In genomic region chr5:131019601-131020315, GRCh38 we compare ENCODE assay signal across 19 cellular contexts.
DNase-seq lines count a peak whose midpoint lies in the region; ATAC-seq, FAIRE-seq and TF ChIP-seq lines count a peak whose summit lies in the region.
"Had no signal": no experiment of that assay in that cellular context is flagged by ENCODE, and none has a peak within 500 bp of the region (broad histone marks: within the 10 kb centered on the region; RNA-seq: fewer than 3 reads in every experiment).

No MANE protein-coding gene starts in this region.

- no peak for TF ChIP-seq RAD21 in GM12878 (IDR thresholded peaks at IDR 0.05; ENCODE audit: insufficient read depth, low read depth, low read length)

- H3K9ac ChIP-seq in GM12878 (ENCODE audit: control insufficient read depth, insufficient read depth, low read length) = no peak overlapping the region

- TF ChIP-seq EP300 in GM12878 (IDR thresholded peaks at IDR 0.05; ENCODE audit: borderline replicate concordance in 1 of 2, control insufficient read depth in 1 of 2, low read depth in 2 of 2, low read length in 2 of 2) = no peak

- intact Hi-C loops in GM12878 (cut with micrococcal nuclease; ENCODE audit: unreplicated experiment) = no loop called here
- intact Hi-C loops in left colon (cut with DNase I, micrococcal nuclease) = no loop called here
- intact Hi-C loops in cardiac septum (cut with DNase I) = no loop called here

- CTCF ChIA-PET in GM12878 (lab: Yijun Ruan, JAX) = interaction anchor here (0.7 kb wide), 1 partner anchor 210 kb away, joined by 3 read pairs; no protein-coding TSS in a partner anchor

- peak; percentile 50 for ATAC-seq in GM12878
- ATAC-seq in left colon = peak; percentile 97
- ATAC-seq: activated CD8-positive, alpha-beta memory T cell treated with anti-CD3 and anti-CD28 coated beads, Interleukin-2, amount 10 ng/mL, durations not matched to agents 7 days and 5 days; heart right ventricle; T-helper 17 cell had no signal

- H2AFZ ChIP-seq in GM12878 (ENCODE audit: control insufficient read depth, low read depth, low read length) = no peak overlapping the region

- no peak overlapping the region for H3K27ac ChIP-seq in GM12878 (ENCODE audit: control insufficient read depth, insufficient read depth)
- H3K27ac ChIP-seq: 22Rv1, heart right ventricle, SK-N-MC had no signal

- no peak for TF ChIP-seq POLR2A in NB4 (IDR thresholded peaks at IDR 0.05; ENCODE audit: extremely low read depth, insufficient read length)
- TF ChIP-seq POLR2A in GM12878 (IDR thresholded peaks at IDR 0.05; ENCODE audit: low read depth, low read length) = no peak

- RAD21 ChIA-PET in GM12878 (lab: Charles Lee; ENCODE audit: unreplicated experiment) = no interaction called here

- H3K4me1 ChIP-seq in GM12878 (ENCODE audit: control insufficient read depth, insufficient read depth, low read length) = no peaks in the 10 kb centered on the region
- H3K4me1 ChIP-seq: heart right ventricle had no signal

- H3K36me3 ChIP-seq in GM12878 (ENCODE audit: control insufficient read depth in 2 of 2, insufficient read depth in 2 of 2, low read length in 1 of 2) = no peaks in the 10 kb centered on the region
- H3K36me3 ChIP-seq: heart right ventricle had no signal

- H3K4me2 ChIP-seq in GM12878 (ENCODE audit: control insufficient read depth, insufficient read depth) = no peak overlapping the region

- DNase-seq in DMS53 (lab: John Stamatoyannopoulos, UW) = peak; percentile 6
- DNase-seq in DMS53 treated with DMSO at 0.1 percent for 48 hours (lab: John Stamatoyannopoulos, UW; ENCODE audit: unreplicated experiment) = no peak
- DNase-seq in NB4 (ENCODE audit: low read depth) = peak; percentile 23
- no peak for DNase-seq in GM12878 (ENCODE audit: low read depth, low spot score)
- DNase-seq in left colon = peak; percentile 71 to 88
- no peak for DNase-seq in urothelium cell line (ENCODE audit: low spot score)
- DNase-seq in dermis blood vessel endothelial cell = no peak
- no peak for DNase-seq in cardiac septum (ENCODE audit: low spot score)
- DNase-seq: activated CD4-positive, alpha-beta T cell treated with anti-CD3 and anti-CD28 coated beads, Interleukin-2, amount 10 ng/mL, durations not matched to agents 7 days and 5 days; activated CD8-positive, alpha-beta memory T cell treated with anti-CD3 and anti-CD28 coated beads, Interleukin-2, amount 10 ng/mL, durations not matched to agents 7 days and 5 days; anterior cingulate cortex; heart right ventricle; mesenchymal stem cell; NCI-H446 treated with DMSO at 0.1 percent for 48 hours; T-helper 17 cell had no signal

- BruUV-seq in GM12878 (replicated peaks; lab: Mats Ljungman, UMichigan) = no TSS peak

- no peak overlapping the region for H3K4me3 ChIP-seq in NB4 (ENCODE audit: low read depth, low read length)
- no peak overlapping the region for H3K4me3 ChIP-seq in GM12878
- H3K4me3 ChIP-seq: heart right ventricle, SK-N-MC had no signal

- H3K79me2 ChIP-seq in GM12878 (ENCODE audit: control insufficient read depth, insufficient read depth, low read length) = no peaks in the 10 kb centered on the region

- no peaks in the 10 kb centered on the region for H3K27me3 ChIP-seq in GM12878 (replicated peaks in 1 of 2; ENCODE audit: control insufficient read depth in 2 of 2, insufficient read depth in 2 of 2, low read length in 1 of 2)
- H3K27me3 ChIP-seq: heart right ventricle had no signal

- TF ChIP-seq CTCF in NB4 (IDR thresholded peaks at IDR 0.05; ENCODE audit: low read depth, low read length) (no peak), GM12878 (IDR thresholded peaks at IDR 0.05 in 2 of 3, conservative IDR thresholded peaks at IDR 0.05 in 1 of 3; ENCODE audit: control insufficient read depth in 2 of 3, extremely low read depth in 1 of 3, insufficient read depth in 1 of 3, low read depth in 3 of 3, low read length in 3 of 3) (no peak)

- FAIRE-seq in GM12878 (lab: Jason Lieb, UNC) (no peak), urothelium cell line (lab: Jason Lieb, UNC) (no peak)
- FAIRE-seq: G401.6, RCC 7860 had no signal

- SMC1A ChIA-PET in GM12878 (lab: Charles Lee; ENCODE audit: uncharacterized antibody, unreplicated experiment) = no interaction called here

- no peaks in the 10 kb centered on the region for H3K9me3 ChIP-seq in GM12878 (replicated peaks; ENCODE audit: control insufficient read depth, insufficient read depth, low read length)

- POLR2A ChIA-PET in GM12878 (lab: Charles Lee) = interaction anchor here (0.5 kb wide), 1 partner anchor 769 kb away, joined by 4 read pairs; no protein-coding TSS in a partner anchor

- in situ Hi-C loops in GM12878 (cut with MboI) = no loop called here

- WGBS in GM12878 (ENCODE audit: insufficient coverage, insufficient replicate concordance, low lambda C conversion rate, missing lambda C conversion rate) = 40% methylated on average over 6 of the region's 6 CpGs

- no peaks in the 10 kb centered on the region for H4K20me1 ChIP-seq in GM12878 (ENCODE audit: control insufficient read depth, insufficient read depth)

TF ChIP-seq in GM12878, 131 proteins besides CTCF, POLR2A, EP300 and RAD21:
- no peak for TF ChIP-seq KDM1A (IDR thresholded peaks at IDR 0.05; ENCODE audit: borderline replicate concordance)
- TF ChIP-seq CHD1 (IDR thresholded peaks at IDR 0.05; ENCODE audit: low read depth, low read length) = no peak
- TF ChIP-seq ETV6 (conservative IDR thresholded peaks at IDR 0.05 in 1 of 2, IDR thresholded peaks at IDR 0.05 in 1 of 2; ENCODE audit: borderline replicate concordance in 1 of 2, low read depth in 1 of 2) = no peak
- TF ChIP-seq MEF2B (IDR thresholded peaks at IDR 0.05; ENCODE audit: partially characterized antibody, poor library complexity, severe bottlenecking) = no peak
- no peak for TF ChIP-seq YY1 (IDR thresholded peaks at IDR 0.05; ENCODE audit: low read depth, low read length)

Comparison
In these comparisons a context has a peak if more than half of its experiments do, and no peak if none do; other contexts are left out.
1. DNase-seq: peak in DMS53 (single experiment), NB4 (single experiment) and left colon (2 of 2); none in DMS53 treated with DMSO at 0.1 percent for 48 hours (single experiment), GM12878 (single experiment), urothelium cell line (single experiment), dermis blood vessel endothelial cell (single experiment) and cardiac septum (single experiment).